In genomic region chr1:115969509-115969908, GRCh38 we compare ENCODE assay signal across 1 cellular context.
TF ChIP-seq lines count a peak whose summit lies in the region.

No MANE protein-coding gene starts in this region.

TF ChIP-seq in SK-N-SH, 30 proteins besides CTCF, POLR2A, EP300 and RAD21 (continued from another document):
- no peak for TF ChIP-seq IRF3 (IDR thresholded peaks at IDR 0.05; ENCODE audit: low read depth, low read length)
- no peak for TF ChIP-seq GABPA (IDR thresholded peaks at IDR 0.05; ENCODE audit: low read depth)
- no peak for TF ChIP-seq NFIC (IDR thresholded peaks at IDR 0.05; ENCODE audit: borderline replicate concordance)
- no peak for TF ChIP-seq SMC3 (IDR thresholded peaks at IDR 0.05; ENCODE audit: low read depth, low read length)
- no peak for TF ChIP-seq FOXM1 (IDR thresholded peaks at IDR 0.05; ENCODE audit: low read depth)
